8 cellular contexts compared by ENCODE assay signal in genomic region chr17:39402279-39402889, GRCh38. TPM values are rescaled to one million over a fixed set of nuclear protein-coding genes. Genes with fewer than 3 reads are reported as not detected.
DNase-seq lines count a peak whose midpoint lies in the region; ATAC-seq and TF ChIP-seq lines count a peak whose summit lies in the region.

No MANE protein-coding gene starts in this region.

- TF ChIP-seq CTCF in glutamatergic neuron (IDR thresholded peaks at IDR 0.05; ENCODE audit: partially characterized antibody, unreplicated experiment), result no peak

- peak overlapping the region; percentile 82 to 89 for H3K27ac Mint-ChIP-seq in activated naive CD4-positive, alpha-beta T cell treated with anti-CD3 and anti-CD28 coated beads, Interleukin-2, amount 50 U/mL, for 72 hours
- no peak overlapping the region for H3K27ac Mint-ChIP-seq in glutamatergic neuron (ENCODE audit: unreplicated experiment)

- H3K36me3 ChIP-seq in ES-I3 (ENCODE audit: insufficient read depth, low read length), result peaks cover 3% of the 10 kb centered on the region

- no peaks in the 10 kb centered on the region for H3K9me3 ChIP-seq in ES-I3 (ENCODE audit: control insufficient read depth, insufficient read depth, low read length)

- H3K9me3 Mint-ChIP-seq in activated naive CD4-positive, alpha-beta T cell treated with anti-CD3 and anti-CD28 coated beads, Interleukin-2, amount 50 U/mL, for 72 hours, result no peaks in the 10 kb centered on the region
- peaks cover 9% of the 10 kb centered on the region for H3K9me3 Mint-ChIP-seq in glutamatergic neuron (ENCODE audit: unreplicated experiment)

- no peaks in the 10 kb centered on the region for H3K4me1 ChIP-seq in ES-I3 (ENCODE audit: insufficient read depth, low read length)

- H3K4me1 Mint-ChIP-seq in glutamatergic neuron (ENCODE audit: low read depth, unreplicated experiment), result peaks cover 3% of the 10 kb centered on the region

- H3K27me3 Mint-ChIP-seq in glutamatergic neuron (ENCODE audit: unreplicated experiment), result peaks cover 4% of the 10 kb centered on the region

- peak; percentile 92 for DNase-seq in NCI-H1092 (lab: John Stamatoyannopoulos, UW)
- DNase-seq in SKM-1 (lab: John Stamatoyannopoulos, UW; ENCODE audit: unreplicated experiment), result peak; percentile 88
- DNase-seq in activated naive CD4-positive, alpha-beta T cell treated with anti-CD3 and anti-CD28 coated beads, Interleukin-2, amount 50 U/mL, for 72 hours (ENCODE audit: low spot score in 2 of 2), result peak; percentile 85 to 90
- peak; percentile 93 for DNase-seq in glutamatergic neuron
- peak in 55 of 56 donors; percentile 59 to 97 (median 87) for DNase-seq in nucleus accumbens (lab: John Stamatoyannopoulos, UW)
- DNase-seq in substantia nigra (lab: John Stamatoyannopoulos, UW), result peak; percentile 51 to 95 (median 87)

- ATAC-seq in HG02571 (IDR thresholded peaks at IDR 0.05; ENCODE audit: unreplicated experiment), result peak; percentile 68
- ATAC-seq in activated naive CD4-positive, alpha-beta T cell treated with anti-CD3 and anti-CD28 coated beads, Interleukin-2, amount 50 U/mL, for 72 hours, result peak; percentile 51 to 60

- peak overlapping the region; percentile 95; the same call in 1 of the 2 replicates for H3K9ac ChIP-seq in ES-I3 (ENCODE audit: low read depth, low read length)

- H3K36me3 Mint-ChIP-seq in activated naive CD4-positive, alpha-beta T cell treated with anti-CD3 and anti-CD28 coated beads, Interleukin-2, amount 50 U/mL, for 72 hours, result peaks cover 6 to 13% of the 10 kb centered on the region in 2 donors
- no peaks in the 10 kb centered on the region for H3K36me3 Mint-ChIP-seq in glutamatergic neuron (ENCODE audit: unreplicated experiment)

- peak overlapping the region; percentile 87 for H3K27ac ChIP-seq in substantia nigra (ENCODE audit: low read depth, low read length, poor library complexity, severe bottlenecking)

- peak overlapping the region; percentile 97 for H3K4me3 Mint-ChIP-seq in glutamatergic neuron (ENCODE audit: unreplicated experiment)

RNA-seq across cellular contexts. Expression of gene FBXL20, which starts 1.0 kb away (rescaled TPM):
- 10 to 100 TPM; 19.5 to 21.5 TPM for total RNA-seq in activated naive CD4-positive, alpha-beta T cell treated with anti-CD3 and anti-CD28 coated beads, Interleukin-2, amount 50 U/mL, for 72 hours
- 31.0 TPM for total RNA-seq in glutamatergic neuron (ENCODE audit: unreplicated experiment)

RNA-seq across cellular contexts. Expression of gene MED1, which starts 48.7 kb away (rescaled TPM):
- total RNA-seq in activated naive CD4-positive, alpha-beta T cell treated with anti-CD3 and anti-CD28 coated beads, Interleukin-2, amount 50 U/mL, for 72 hours, result 10 to 100 TPM; 63.8 to 65.4 TPM
- total RNA-seq in glutamatergic neuron (ENCODE audit: unreplicated experiment), result 46.0 TPM

RNA-seq across cellular contexts. Expression of gene CDK12, which starts 58.9 kb away (rescaled TPM):
- total RNA-seq in activated naive CD4-positive, alpha-beta T cell treated with anti-CD3 and anti-CD28 coated beads, Interleukin-2, amount 50 U/mL, for 72 hours, result 10 to 100 TPM; 68.0 to 80.9 TPM
- 49.8 TPM for total RNA-seq in glutamatergic neuron (ENCODE audit: unreplicated experiment)

Comparison
In these comparisons a context has a peak if more than half of its experiments do, and no peak if none do; other contexts are left out.
1. Peak in every context shown above with its lines: DNase-seq, ATAC-seq and H3K27ac ChIP-seq.